20 cellular contexts compared by ENCODE assay signal in the genomic region with DNA sequence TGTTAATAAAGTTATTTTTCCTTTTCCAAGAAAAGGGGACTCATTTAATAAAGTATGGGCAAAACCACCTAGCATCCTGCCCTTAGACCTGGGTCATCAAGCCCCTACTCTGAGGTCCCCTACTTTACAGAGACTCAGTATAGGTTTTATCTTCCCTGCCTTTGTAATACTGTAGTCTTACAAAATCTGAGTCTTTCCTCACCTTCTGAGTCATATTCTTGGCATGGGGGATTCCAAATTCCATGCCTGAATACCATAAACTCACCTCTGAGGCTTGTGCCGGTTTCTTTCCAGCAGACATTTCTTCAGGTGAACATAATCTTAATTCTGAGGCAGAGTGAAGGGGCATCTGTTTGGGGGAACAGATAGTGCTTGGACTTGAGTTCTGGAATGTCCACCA.
A peak's percentile ranks its signal among the peaks of the same experiment; 100 is the strongest.
DNase-seq lines count a peak whose midpoint lies in the region; ATAC-seq, FAIRE-seq and TF ChIP-seq lines count a peak whose summit lies in the region.
"Had no signal": no experiment of that assay in that cellular context is flagged by ENCODE, and none has a peak within 500 bp of the region (broad histone marks: within the 10 kb centered on the region; RNA-seq: fewer than 3 reads in every experiment).

No MANE protein-coding gene starts in this region.

- H2BK120ac ChIP-seq in mesendoderm (ENCODE audit: low read depth, low read length), result no peak overlapping the region

- H3K79me2 ChIP-seq in GM23248 (ENCODE audit: insufficient read depth) (no peaks in the 10 kb centered on the region), mesendoderm (ENCODE audit: control insufficient read depth, insufficient read depth, low read length) (no peaks in the 10 kb centered on the region)

- no peak overlapping the region for H3K4me3 Mint-ChIP-seq in effector memory CD8-positive, alpha-beta T cell
- H3K4me3 Mint-ChIP-seq: CD8-positive, alpha-beta T cell; HFFc6; IgD-negative memory B cell had no signal

- CTCF ChIA-PET in RWPE1 (lab: Yijun Ruan, JAX), result no interaction called here

- FAIRE-seq in bronchial epithelial cell (lab: Jason Lieb, UNC), result no peak
- FAIRE-seq: D721Med, G401.6, GM12891, HepG2 had no signal

- no peaks in the 10 kb centered on the region for H3F3A ChIP-seq in GM23248 (ENCODE audit: insufficient read depth)

- H3K9ac ChIP-seq in GM23248, result no peak overlapping the region
- H3K9ac ChIP-seq in mesendoderm (ENCODE audit: low read length), result no peak overlapping the region
- H3K9ac ChIP-seq: BLaER1 treated with 17β-estradiol and CSF1 and Interleukin-3, amounts not matched to agents 10 nM and 100 nM had no signal

- H3K4me3 ChIP-seq in GM23248 (no peak overlapping the region), bronchial epithelial cell (ENCODE audit: low read depth, low read length) (no peak overlapping the region), mesendoderm (ENCODE audit: low read length) (no peak overlapping the region)
- H3K4me3 ChIP-seq: BLaER1 treated with 17β-estradiol and CSF1 and Interleukin-3, amounts not matched to agents 10 nM and 100 nM had no signal

- POLR2A ChIA-PET in RWPE1 (lab: Yijun Ruan, JAX; ENCODE audit: low non-redundant PET), result no interaction called here

- in situ Hi-C loops in GM23248 (cut with MboI), result no loop called here

- no peaks in the 10 kb centered on the region for H3K27me3 Mint-ChIP-seq in effector memory CD8-positive, alpha-beta T cell
- H3K27me3 Mint-ChIP-seq: IgD-negative memory B cell had no signal

- peak; percentile 2 for DNase-seq in GM23248
- DNase-seq in RWPE1 (ENCODE audit: low spot score), result peak; percentile 52
- DNase-seq in bronchial epithelial cell (ENCODE audit: low read depth), result peak; percentile 85
- DNase-seq in mesendoderm, result peak; percentile 52
- DNase-seq in COR-L47 (lab: John Stamatoyannopoulos, UW), result no peak
- no peak for DNase-seq in effector memory CD8-positive, alpha-beta T cell
- DNase-seq: 8988T; CD8-positive, alpha-beta T cell; GOT3; H7; HFFc6 had no signal

- H3K27ac Mint-ChIP-seq in effector memory CD8-positive, alpha-beta T cell, result no peak overlapping the region
- H3K27ac Mint-ChIP-seq: CD8-positive, alpha-beta T cell; HFFc6; IgD-negative memory B cell had no signal

- H3K18ac ChIP-seq in mesendoderm (ENCODE audit: low read length), result no peak overlapping the region

- no peaks in the 10 kb centered on the region for H3K79me1 ChIP-seq in mesendoderm (ENCODE audit: low read length)

- no peak overlapping the region for H2BK15ac ChIP-seq in mesendoderm (replicated peaks; ENCODE audit: low read depth)

- no peaks in the 10 kb centered on the region for H4K20me1 ChIP-seq in GM23248 (ENCODE audit: insufficient read depth)
- H4K20me1 ChIP-seq: BLaER1 treated with 17β-estradiol and CSF1 and Interleukin-3, amounts not matched to agents 10 nM and 100 nM had no signal

- no peaks in the 10 kb centered on the region for H3K4me1 ChIP-seq in GM23248 (ENCODE audit: insufficient read depth)
- no peaks in the 10 kb centered on the region for H3K4me1 ChIP-seq in mesendoderm (ENCODE audit: control insufficient read depth, low read depth, low read length)
- H3K4me1 ChIP-seq: BLaER1 treated with 17β-estradiol and CSF1 and Interleukin-3, amounts not matched to agents 10 nM and 100 nM had no signal

- 31 to 37% methylated on average over 1 of the region's 1 CpG for WGBS in GM23248 (ENCODE audit: low coverage in 1 of 2, low lambda C conversion rate in 2 of 2, missing lambda C conversion rate in 2 of 2), 2 experiments
- WGBS in mesendoderm (ENCODE audit: extremely low coverage, insufficient coverage, low lambda C conversion rate), result no CpG with 5 or more reads among the region's 1 CpG

- no peak overlapping the region for H2BK5ac ChIP-seq in mesendoderm (ENCODE audit: low read length)

- no peaks in the 10 kb centered on the region for H3K9me2 ChIP-seq in GM23248 (ENCODE audit: insufficient read depth)

- H3K9me3 Mint-ChIP-seq in effector memory CD8-positive, alpha-beta T cell, result peaks cover 7 to 9% of the 10 kb centered on the region in 2 donors

- no peak overlapping the region for H3K4ac ChIP-seq in mesendoderm (ENCODE audit: low read depth, low read length)

- no peak overlapping the region for H4K5ac ChIP-seq in mesendoderm (ENCODE audit: low read length)

- no peaks in the 10 kb centered on the region for H3K27me3 ChIP-seq in GM23248 (replicated peaks; ENCODE audit: insufficient read depth)
- H3K27me3 ChIP-seq in bronchial epithelial cell (ENCODE audit: control insufficient read depth, insufficient read depth, low read length), result no peaks in the 10 kb centered on the region
- no peaks in the 10 kb centered on the region for H3K27me3 ChIP-seq in mesendoderm (ENCODE audit: insufficient read depth, low read length, poor library complexity)
- H3K27me3 ChIP-seq: BLaER1 treated with 17β-estradiol and CSF1 and Interleukin-3, amounts not matched to agents 10 nM and 100 nM had no signal

- ATAC-seq in GM18511 (IDR thresholded peaks at IDR 0.05; ENCODE audit: unreplicated experiment), result no peak
- ATAC-seq in GM18868 (IDR thresholded peaks at IDR 0.05; ENCODE audit: unreplicated experiment), result no peak
- ATAC-seq in effector memory CD8-positive, alpha-beta T cell (replicated peaks), result no peak
- ATAC-seq: CD8-positive, alpha-beta T cell; HCT116; HepG2 had no signal

- H3K27ac ChIP-seq in GM23248 (no peak overlapping the region), RWPE1 (no peak overlapping the region), mesendoderm (ENCODE audit: low read depth, low read length) (no peak overlapping the region)
- H3K27ac ChIP-seq: BLaER1 treated with 17β-estradiol and CSF1 and Interleukin-3, amounts not matched to agents 10 nM and 100 nM had no signal

- H2AFZ ChIP-seq in GM23248, result no peak overlapping the region

- no peak overlapping the region for H4K8ac ChIP-seq in mesendoderm (ENCODE audit: low read depth, low read length)

- H3K56ac ChIP-seq in mesendoderm (ENCODE audit: low read length), result no peak overlapping the region

- H3K4me1 Mint-ChIP-seq in effector memory CD8-positive, alpha-beta T cell (ENCODE audit: low read depth in 2 of 2), result no peaks in the 10 kb centered on the region
- H3K4me1 Mint-ChIP-seq: IgD-negative memory B cell had no signal

- TF ChIP-seq CTCF in RWPE1 (conservative IDR thresholded peaks at IDR 0.05; ENCODE audit: low read depth), result no peak
- no peak for TF ChIP-seq CTCF in bronchial epithelial cell (IDR thresholded peaks at IDR 0.05; ENCODE audit: insufficient read depth, low read length, severe bottlenecking)

- H3K36me3 Mint-ChIP-seq in effector memory CD8-positive, alpha-beta T cell (ENCODE audit: insufficient read depth), result no peaks in the 10 kb centered on the region
- H3K36me3 Mint-ChIP-seq: CD8-positive, alpha-beta T cell; IgD-negative memory B cell had no signal

- H3K4me2 ChIP-seq in GM23248 (ENCODE audit: unreplicated experiment) (no peak overlapping the region), mesendoderm (ENCODE audit: low read length) (no peak overlapping the region)
- H3K4me2 ChIP-seq: BLaER1 treated with 17β-estradiol and CSF1 and Interleukin-3, amounts not matched to agents 10 nM and 100 nM had no signal

- no peaks in the 10 kb centered on the region for H3K9me3 ChIP-seq in GM23248 (ENCODE audit: low read depth)
- H3K9me3 ChIP-seq: BLaER1 treated with 17β-estradiol and CSF1 and Interleukin-3, amounts not matched to agents 10 nM and 100 nM had no signal

- H3K36me3 ChIP-seq in GM23248 (ENCODE audit: low read depth) (no peaks in the 10 kb centered on the region), bronchial epithelial cell (ENCODE audit: control insufficient read depth, insufficient read depth, low read length) (no peaks in the 10 kb centered on the region), mesendoderm (ENCODE audit: control insufficient read depth, insufficient read depth, low read length) (no peaks in the 10 kb centered on the region)
- H3K36me3 ChIP-seq: BLaER1 treated with 17β-estradiol and CSF1 and Interleukin-3, amounts not matched to agents 10 nM and 100 nM had no signal

- no peak overlapping the region for H2AK5ac ChIP-seq in mesendoderm (ENCODE audit: low read length)

- no peak overlapping the region for H3K23ac ChIP-seq in mesendoderm (ENCODE audit: low read length)

Comparison
In these comparisons a context has a peak if more than half of its experiments do, and no peak if none do; other contexts are left out.
1. DNase-seq: peak in GM23248 (single experiment), RWPE1 (single experiment), bronchial epithelial cell (single experiment) and mesendoderm (single experiment); none in COR-L47 (single experiment) and effector memory CD8-positive, alpha-beta T cell (0 of 3).